In the genomic region with DNA sequence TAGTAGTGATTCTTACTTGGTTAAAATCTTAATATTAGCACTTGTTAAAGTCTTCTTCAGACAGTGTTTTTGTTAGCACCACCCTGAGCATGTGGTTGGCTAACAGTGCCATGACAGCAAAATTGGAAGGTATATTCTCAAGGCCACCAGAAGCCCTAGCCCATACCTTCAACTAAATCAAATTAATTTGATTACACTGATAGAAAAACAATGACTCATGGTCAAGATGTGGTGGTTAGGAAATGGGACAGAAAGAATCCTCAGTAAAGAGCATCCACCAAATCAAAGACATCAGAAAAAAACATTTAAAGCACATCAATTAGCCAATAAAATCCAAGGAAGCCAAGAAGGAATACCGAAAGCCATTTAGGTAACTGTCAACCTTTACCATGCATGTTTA, we compare ENCODE assay signal across 15 cellular contexts.
"Had no signal": no experiment of that assay in that cellular context is flagged by ENCODE, and none has a peak within 500 bp of the region (broad histone marks: within the 10 kb centered on the region; RNA-seq: fewer than 3 reads in every experiment).

No MANE protein-coding gene starts in this region.

- H3K4me1 ChIP-seq: upper lobe of right lung had no signal

- H3K9me3 ChIP-seq: ovary, right lobe of liver, thoracic aorta, upper lobe of right lung had no signal

- H3K4me3 Mint-ChIP-seq: neural progenitor cell had no signal

- H3K4me2 ChIP-seq: smooth muscle cell had no signal

- DNase-seq: activated CD4-positive, alpha-beta T cell treated with anti-CD3 and anti-CD28 coated beads for 4 hours; activated CD8-positive, alpha-beta memory T cell treated with anti-CD3 and anti-CD28 coated beads, Interleukin-2, amount 50 U/mL, for 48 hours; brain microvascular endothelial cell; effector CD8-positive, alpha-beta T cell; foreskin keratinocyte; head of caudate nucleus; mesendoderm; ovary; right lobe of liver; T-helper 2 cell; upper lobe of right lung had no signal

- H3K27ac ChIP-seq: brain microvascular endothelial cell, foreskin keratinocyte, neural progenitor cell, ovary, right lobe of liver, thoracic aorta, upper lobe of right lung had no signal

- H3K27me3 ChIP-seq: brain microvascular endothelial cell, foreskin keratinocyte, neural progenitor cell, ovary, right lobe of liver, upper lobe of right lung had no signal

- ATAC-seq: activated naive CD4-positive, alpha-beta T cell treated with anti-CD3 and anti-CD28 coated beads, Interleukin-2, amount 50 U/mL, for 72 hours; foreskin keratinocyte; right lobe of liver; upper lobe of right lung had no signal

- H3K9ac ChIP-seq: neural progenitor cell had no signal

- H3K9me3 Mint-ChIP-seq: neural progenitor cell had no signal

- H3K4me3 ChIP-seq: neural progenitor cell, ovary, right lobe of liver, smooth muscle cell, thoracic aorta, upper lobe of right lung had no signal

- H3K36me3 ChIP-seq: brain microvascular endothelial cell, neural progenitor cell, ovary, right lobe of liver, thoracic aorta, upper lobe of right lung had no signal

- H2AFZ ChIP-seq: neural progenitor cell had no signal
